16 cellular contexts compared by ENCODE assay signal in the genomic region with DNA sequence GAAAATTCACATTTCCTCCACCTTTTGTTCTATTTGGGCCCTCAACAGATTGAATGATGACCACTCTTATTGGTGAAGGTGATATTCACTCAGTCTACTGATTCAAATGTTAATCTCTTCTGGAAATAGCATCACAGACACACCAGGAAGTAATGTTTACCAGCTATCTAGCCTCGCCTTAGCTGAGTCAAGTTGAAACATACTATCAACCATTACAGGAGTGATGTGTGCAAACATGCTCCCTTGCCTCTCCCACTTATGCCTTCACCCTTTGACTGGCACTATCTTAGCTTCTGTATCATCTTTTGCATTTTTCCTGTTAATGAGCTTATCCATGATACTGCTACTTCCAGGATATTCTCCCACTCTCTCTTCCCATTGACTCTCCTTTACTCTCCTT.
DNase-seq lines count a peak whose midpoint lies in the region; ATAC-seq and TF ChIP-seq lines count a peak whose summit lies in the region.
"Had no signal": no experiment of that assay in that cellular context is flagged by ENCODE, and none has a peak within 500 bp of the region (broad histone marks: within the 10 kb centered on the region; RNA-seq: fewer than 3 reads in every experiment).

No MANE protein-coding gene starts in this region.

- H3K4me2 ChIP-seq in mammary epithelial cell (ENCODE audit: insufficient read depth, low read depth, low read length) = no peak overlapping the region
- H3K4me2 ChIP-seq: A549 had no signal

- H3K79me2 ChIP-seq in mammary epithelial cell (ENCODE audit: insufficient read depth, low read length) = no peaks in the 10 kb centered on the region

- H3K36me3 ChIP-seq in mammary epithelial cell (ENCODE audit: insufficient read depth, low read length) = no peaks in the 10 kb centered on the region
- no peaks in the 10 kb centered on the region for H3K36me3 ChIP-seq in breast epithelium
- H3K36me3 ChIP-seq: ascending aorta, prostate gland had no signal

- DNase-seq in mammary epithelial cell = peak; percentile 2
- no peak for DNase-seq in breast epithelium (ENCODE audit: low spot score in 2 of 2)
- no peak for DNase-seq in CD14-positive monocyte (ENCODE audit: low spot score)
- no peak for DNase-seq in chondrocyte (ENCODE audit: low spot score)
- DNase-seq in NCI-H524 treated with DMSO at 0.1 percent for 48 hours (lab: John Stamatoyannopoulos, UW) = no peak
- no peak for DNase-seq in SHP77 treated with DMSO at 0.1 percent for 48 hours (lab: John Stamatoyannopoulos, UW)
- DNase-seq: effector memory CD4-positive, alpha-beta T cell; hippocampal formation; NCI-H524; Right ventricle myocardium superior; stimulated activated CD4-positive, alpha-beta T cell treated with anti-CD3 and anti-CD28 coated beads, Interleukin-2, amount 100 ng/mL, for 48 hours had no signal

- H3K9ac ChIP-seq in mammary epithelial cell (ENCODE audit: insufficient read depth, low read length) = no peak overlapping the region

- ATAC-seq in HG02759 (IDR thresholded peaks at IDR 0.05; ENCODE audit: unreplicated experiment) (peak; percentile 85), HG03442 (IDR thresholded peaks at IDR 0.05; ENCODE audit: unreplicated experiment) (peak; percentile 82)
- ATAC-seq: A549 had no signal

- peaks cover 0 to under 1% (median 0%) of the 10 kb centered on the region in 3 donors for H3K27me3 Mint-ChIP-seq in CD14-positive monocyte (ENCODE audit: low read depth in 3 of 3)
- H3K27me3 Mint-ChIP-seq in chondrocyte (ENCODE audit: low read depth) = peaks cover 1% of the 10 kb centered on the region

- no peak overlapping the region for H3K4me3 Mint-ChIP-seq in CD14-positive monocyte
- no peak overlapping the region for H3K4me3 Mint-ChIP-seq in chondrocyte (ENCODE audit: unreplicated experiment)

- dilution Hi-C loops in mammary epithelial cell (cut with HindIII; ENCODE audit: low sequenced_read_pairs) = no loop called here

- H3K4me1 Mint-ChIP-seq in CD14-positive monocyte (no peaks in the 10 kb centered on the region), chondrocyte (ENCODE audit: low read depth) (peaks cover 18% of the 10 kb centered on the region)

- intact Hi-C loops in mammary epithelial cell (cut with micrococcal nuclease) (loop anchor here (5.0 kb wide), 1 partner anchor 355 kb away; no protein-coding TSS in a partner anchor), breast epithelium (cut with DNase I; ENCODE audit: low total_unique reads) (no loop called here), CD14-positive monocyte (cut with micrococcal nuclease) (no loop called here)

- H3K27ac ChIP-seq in mammary epithelial cell (ENCODE audit: insufficient read depth, low read depth, low read length) (no peak overlapping the region), breast epithelium (no peak overlapping the region)
- H3K27ac ChIP-seq: A549, ascending aorta, prostate gland had no signal

- no peak overlapping the region for H3K27ac Mint-ChIP-seq in CD14-positive monocyte
- no peak overlapping the region for H3K27ac Mint-ChIP-seq in chondrocyte (ENCODE audit: unreplicated experiment)

- no peak for TF ChIP-seq CTCF in mammary epithelial cell (conservative IDR thresholded peaks at IDR 0.05 in 1 of 2, IDR thresholded peaks at IDR 0.05 in 1 of 2; ENCODE audit: extremely low read depth in 1 of 2, insufficient read depth in 1 of 2, low read depth in 1 of 2, low read length in 2 of 2)
- no peak for TF ChIP-seq CTCF in breast epithelium (IDR thresholded peaks at IDR 0.05)
- no peak for TF ChIP-seq CTCF in CD14-positive monocyte (IDR thresholded peaks at IDR 0.05)
- no peak for TF ChIP-seq CTCF in chondrocyte (IDR thresholded peaks at IDR 0.05)

- no peaks in the 10 kb centered on the region for H4K20me1 ChIP-seq in mammary epithelial cell (ENCODE audit: insufficient read depth, low read length)

- H3K4me1 ChIP-seq in mammary epithelial cell (ENCODE audit: insufficient read depth, low read length) = peaks cover 4% of the 10 kb centered on the region
- no peaks in the 10 kb centered on the region for H3K4me1 ChIP-seq in breast epithelium
- H3K4me1 ChIP-seq: A549, ascending aorta, prostate gland had no signal

- 50% methylated on average over 1 of the region's 1 CpG for WGBS in mammary epithelial cell (ENCODE audit: low coverage, missing lambda C conversion rate)

- no peak overlapping the region for H2AFZ ChIP-seq in mammary epithelial cell (ENCODE audit: low read depth, low read length)

- in situ Hi-C loops in mammary epithelial cell (cut with MboI; ENCODE audit: low sequenced_read_pairs in 2 of 2) = no loop called here

- no peaks in the 10 kb centered on the region for H3K9me3 ChIP-seq in mammary epithelial cell (replicated peaks; ENCODE audit: insufficient read depth, low read length)
- H3K9me3 ChIP-seq in breast epithelium = no peaks in the 10 kb centered on the region
- H3K9me3 ChIP-seq: A549, ascending aorta, prostate gland had no signal

- CTCF ChIA-PET in mammary epithelial cell (lab: Charles Lee; ENCODE audit: low non-redundant PET) = interaction anchor here (0.5 kb wide), 1 partner anchor 191 kb away, joined by 4 read pairs; no protein-coding TSS in a partner anchor

- H3K9me3 Mint-ChIP-seq in CD14-positive monocyte (no peaks in the 10 kb centered on the region), chondrocyte (ENCODE audit: low read depth) (no peaks in the 10 kb centered on the region)

- H3K27me3 ChIP-seq in mammary epithelial cell (ENCODE audit: insufficient read depth, low read length) (no peaks in the 10 kb centered on the region), breast epithelium (no peaks in the 10 kb centered on the region)
- H3K27me3 ChIP-seq: ascending aorta had no signal

- BruUV-seq in mammary epithelial cell (replicated peaks; lab: Mats Ljungman, UMichigan) = no TSS peak

- no peaks in the 10 kb centered on the region for H3K36me3 Mint-ChIP-seq in CD14-positive monocyte
- no peaks in the 10 kb centered on the region for H3K36me3 Mint-ChIP-seq in chondrocyte (ENCODE audit: low read depth)

- H3K4me3 ChIP-seq in mammary epithelial cell (replicated peaks in 1 of 3; ENCODE audit: insufficient read depth in 1 of 3, low read depth in 2 of 3, low read length in 3 of 3) (no peak overlapping the region), breast epithelium (no peak overlapping the region)
- H3K4me3 ChIP-seq: A549, ascending aorta, prostate gland had no signal

- TF ChIP-seq POLR2A in breast epithelium (IDR thresholded peaks at IDR 0.05) = no peak
